1 cellular context compared by ENCODE assay signal in genomic region chr3:9415485-9416138, GRCh38.
TF ChIP-seq lines count a peak whose summit lies in the region.

No MANE protein-coding gene starts in this region.

TF ChIP-seq in K562, 482 proteins besides CTCF, POLR2A, EP300 and RAD21:
- no peak for TF ChIP-seq ZBTB11 (CRISPR knock-in tag; IDR thresholded peaks at IDR 0.05)
- TF ChIP-seq ILF3 (IDR thresholded peaks at IDR 0.05; ENCODE audit: borderline replicate concordance): no peak
- TF ChIP-seq MCM7 (IDR thresholded peaks at IDR 0.05): no peak
- peak; percentile 42; the same call in 1 of the 2 replicates for TF ChIP-seq ZBTB33 (CRISPR knock-in tag; IDR thresholded peaks at IDR 0.05)
- TF ChIP-seq ATF1 (CRISPR knock-in tag; IDR thresholded peaks at IDR 0.05): no peak
- TF ChIP-seq ATF1 (tag; IDR thresholded peaks at IDR 0.05): no peak
- TF ChIP-seq GABPA (tag; conservative IDR thresholded peaks at IDR 0.05; ENCODE audit: low read depth): no peak
- TF ChIP-seq ZFX (CRISPR knock-in tag; IDR thresholded peaks at IDR 0.05): 0 out of 2 replicates have a peak, but pooled peaks have one; percentile 22
- TF ChIP-seq RAD51 (IDR thresholded peaks at IDR 0.05; ENCODE audit: borderline replicate concordance, low read depth): no peak
- no peak for TF ChIP-seq MCM2 (IDR thresholded peaks at IDR 0.05; ENCODE audit: low read depth)
- TF ChIP-seq ZSCAN29 (IDR thresholded peaks at IDR 0.05): no peak
- TF ChIP-seq ZFP30 (CRISPR knock-in tag; IDR thresholded peaks at IDR 0.05; ENCODE audit: borderline replicate concordance): no peak
